In genomic region chr1:30417001-30417700, GRCh38 we compare ENCODE assay signal across 21 cellular contexts.
A peak's percentile ranks its signal among the peaks of the same experiment; 100 is the strongest.
DNase-seq lines count a peak whose midpoint lies in the region; ATAC-seq and TF ChIP-seq lines count a peak whose summit lies in the region.
"Had no signal": no experiment of that assay in that cellular context is flagged by ENCODE, and none has a peak within 500 bp of the region (broad histone marks: within the 10 kb centered on the region; RNA-seq: fewer than 3 reads in every experiment).

No MANE protein-coding gene starts in this region.

- H3K27ac ChIP-seq in stomach, result no peak overlapping the region
- H3K27ac ChIP-seq: tibial nerve had no signal

- no peaks in the 10 kb centered on the region for H3K4me1 ChIP-seq in stomach
- H3K4me1 ChIP-seq: tibial nerve had no signal

- TF ChIP-seq POLR2A in stomach (IDR thresholded peaks at IDR 0.05), result no peak

- in situ Hi-C loops in GM13977 (cut with MboI; ENCODE audit: low pct_unique_long_range_greater_than_20kb, low sequenced_read_pairs, unreplicated experiment), result no loop called here

- intact Hi-C loops in stomach (cut with DNase I; ENCODE audit: low total_unique reads), result no loop called here

- H3K4me3 ChIP-seq in stomach, result no peak overlapping the region
- H3K4me3 ChIP-seq: GM23338, tibial nerve had no signal

- ATAC-seq in GM19455 (IDR thresholded peaks at IDR 0.05; ENCODE audit: unreplicated experiment), result no peak
- ATAC-seq: activated T-cell treated with anti-CD3 and anti-CD28 coated beads, Interleukin-2, amount 50 U/mL, for 4 hours; GM23338; HepG2; T-cell had no signal

- H3K36me3 ChIP-seq in stomach, result no peaks in the 10 kb centered on the region
- H3K36me3 ChIP-seq: tibial nerve had no signal

- no peak for TF ChIP-seq CTCF in GM13977 (IDR thresholded peaks at IDR 0.05; ENCODE audit: extremely low read depth, insufficient read depth, missing control alignments)
- no peak for TF ChIP-seq CTCF in stomach (IDR thresholded peaks at IDR 0.05)

- no peaks in the 10 kb centered on the region for H3K9me3 ChIP-seq in stomach
- H3K9me3 ChIP-seq: tibial nerve had no signal

- TF ChIP-seq EP300 in stomach (IDR thresholded peaks at IDR 0.05), result no peak

- 81 to 87% (median 86%) methylated on average over 10 to 11 of the region's 11 CpGs for WGBS in stomach, 5 donors

- H3K27me3 ChIP-seq in stomach, result peaks cover 0 to 40% (median 4%) of the 10 kb centered on the region in 3 donors
- H3K27me3 ChIP-seq: tibial nerve had no signal

- DNase-seq in GM03348 (ENCODE audit: low spot score), result peak; percentile 3
- peak; percentile 2 for DNase-seq in GM13977 (ENCODE audit: low spot score)
- DNase-seq in iPS-NIHi7 (ENCODE audit: extremely low spot score), result peak; percentile 7
- peak; percentile 17 for DNase-seq in stomach
- no peak for DNase-seq in 8988T
- DNase-seq in activated CD4-positive, CD25-positive, alpha-beta regulatory T cell (lab: John Stamatoyannopoulos, UW), result no peak
- DNase-seq: activated CD4-positive, alpha-beta memory T cell treated with anti-CD3 and anti-CD28 coated beads for 36 hours; activated naive CD4-positive, alpha-beta T cell treated with anti-CD3 and anti-CD28 coated beads, Interleukin-2, amount 10 ng/mL, durations not matched to agents 7 days and 5 days; activated T-cell treated with anti-CD3 and anti-CD28 coated beads, Interleukin-2, amount 50 U/mL, for 4 hours; Calu3; glutamatergic neuron; Karpas-422; kidney glomerular epithelial cell; NCI-H146; NCI-H446 treated with DMSO at 0.1 percent for 48 hours; RPMI8226 had no signal

Comparison
In these comparisons a context has a peak if more than half of its experiments do, and no peak if none do; other contexts are left out.
1. DNase-seq: peak in GM03348 (single experiment), GM13977 (single experiment), iPS-NIHi7 (single experiment) and stomach (single experiment); none in 8988T (single experiment) and activated CD4-positive, CD25-positive, alpha-beta regulatory T cell (0 of 4).